ENCODE assay signal across 1 cellular context in genomic region chr19:51473009-51473707, GRCh38.
TF ChIP-seq lines count a peak whose summit lies in the region.

No MANE protein-coding gene starts in this region.

TF ChIP-seq in K562, 482 proteins besides CTCF, POLR2A, EP300 and RAD21 (continued from another document):
- TF ChIP-seq TFAP4 (CRISPR knock-in tag; IDR thresholded peaks at IDR 0.05; ENCODE audit: borderline replicate concordance) (no peak), BCOR (IDR thresholded peaks at IDR 0.05) (no peak), ZKSCAN1 (IDR thresholded peaks at IDR 0.05; ENCODE audit: low read depth, low read length) (no peak), YY1 (IDR thresholded peaks at IDR 0.05; ENCODE audit: borderline replicate concordance in 1 of 3, control insufficient read depth in 1 of 3, extremely low read depth in 1 of 3, insufficient read depth in 3 of 3, insufficient read length in 1 of 3, insufficient replicate concordance in 2 of 3, low read depth in 1 of 3, low read length in 2 of 3) (no peak), KHSRP (IDR thresholded peaks at IDR 0.05) (no peak), ZNF696 (CRISPR knock-in tag; conservative IDR thresholded peaks at IDR 0.05) (no peak), SMAD1 (IDR thresholded peaks at IDR 0.05; ENCODE audit: low read depth, low read length, partially characterized antibody) (no peak), ZNF511 (CRISPR knock-in tag; IDR thresholded peaks at IDR 0.05) (no peak), ZFPM2 (CRISPR knock-in tag; IDR thresholded peaks at IDR 0.05) (no peak), ZNF57 (CRISPR knock-in tag; IDR thresholded peaks at IDR 0.05) (no peak)
